Comparison of ENCODE assay signal across 1 cellular context in the genomic region with DNA sequence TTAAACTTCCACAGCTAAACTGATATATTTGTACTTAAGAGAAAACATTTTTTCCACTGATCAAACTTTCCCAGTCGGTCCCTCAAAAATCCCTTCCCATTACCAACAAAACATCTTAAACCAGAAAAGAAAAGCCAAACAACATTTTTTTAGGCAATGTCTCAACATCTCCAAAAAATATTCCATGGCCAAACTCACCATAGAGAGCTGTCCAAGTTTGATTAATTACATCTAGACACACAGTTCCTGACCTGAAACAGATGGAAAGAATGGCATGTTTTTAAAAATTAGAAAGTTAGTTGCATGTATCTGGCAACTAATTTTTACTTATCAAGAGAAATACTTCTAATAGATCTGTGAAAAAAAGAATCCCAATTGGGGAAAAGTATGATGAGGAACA.
TF ChIP-seq lines count a peak whose summit lies in the region.

No MANE protein-coding gene starts in this region.

TF ChIP-seq in WTC11, 78 proteins besides CTCF, POLR2A, EP300 and RAD21 (continued from another document):
- TF ChIP-seq, protein P1, sequence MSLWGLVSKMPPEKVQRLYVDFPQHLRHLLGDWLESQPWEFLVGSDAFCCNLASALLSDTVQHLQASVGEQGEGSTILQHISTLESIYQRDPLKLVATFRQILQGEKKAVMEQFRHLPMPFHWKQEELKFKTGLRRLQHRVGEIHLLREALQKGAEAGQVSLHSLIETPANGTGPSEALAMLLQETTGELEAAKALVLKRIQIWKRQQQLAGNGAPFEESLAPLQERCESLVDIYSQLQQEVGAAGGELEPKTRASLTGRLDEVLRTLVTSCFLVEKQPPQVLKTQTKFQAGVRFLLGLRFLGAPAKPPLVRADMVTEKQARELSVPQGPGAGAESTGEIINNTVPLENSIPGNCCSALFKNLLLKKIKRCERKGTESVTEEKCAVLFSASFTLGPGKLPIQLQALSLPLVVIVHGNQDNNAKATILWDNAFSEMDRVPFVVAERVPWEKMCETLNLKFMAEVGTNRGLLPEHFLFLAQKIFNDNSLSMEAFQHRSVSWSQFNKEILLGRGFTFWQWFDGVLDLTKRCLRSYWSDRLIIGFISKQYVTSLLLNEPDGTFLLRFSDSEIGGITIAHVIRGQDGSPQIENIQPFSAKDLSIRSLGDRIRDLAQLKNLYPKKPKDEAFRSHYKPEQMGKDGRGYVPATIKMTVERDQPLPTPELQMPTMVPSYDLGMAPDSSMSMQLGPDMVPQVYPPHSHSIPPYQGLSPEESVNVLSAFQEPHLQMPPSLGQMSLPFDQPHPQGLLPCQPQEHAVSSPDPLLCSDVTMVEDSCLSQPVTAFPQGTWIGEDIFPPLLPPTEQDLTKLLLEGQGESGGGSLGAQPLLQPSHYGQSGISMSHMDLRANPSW (CRISPR knock-in tag; conservative IDR thresholded peaks at IDR 0.05; ENCODE audit: low read depth) = no peak
- no peak for TF ChIP-seq ZNF317 (CRISPR knock-in tag; IDR thresholded peaks at IDR 0.05; ENCODE audit: borderline replicate concordance, low read depth)
- TF ChIP-seq ESRRA (CRISPR knock-in tag; IDR thresholded peaks at IDR 0.05; ENCODE audit: borderline replicate concordance) = no peak
- TF ChIP-seq, protein P2, sequence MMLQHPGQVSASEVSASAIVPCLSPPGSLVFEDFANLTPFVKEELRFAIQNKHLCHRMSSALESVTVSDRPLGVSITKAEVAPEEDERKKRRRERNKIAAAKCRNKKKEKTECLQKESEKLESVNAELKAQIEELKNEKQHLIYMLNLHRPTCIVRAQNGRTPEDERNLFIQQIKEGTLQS (CRISPR knock-in tag; conservative IDR thresholded peaks at IDR 0.05) = no peak
- no peak for TF ChIP-seq NFATC4 (CRISPR knock-in tag; IDR thresholded peaks at IDR 0.05)
- TF ChIP-seq ZNF232 (CRISPR knock-in tag; IDR thresholded peaks at IDR 0.05) = no peak
- no peak for TF ChIP-seq FOXP1 (CRISPR knock-in tag; IDR thresholded peaks at IDR 0.05; ENCODE audit: borderline replicate concordance)
- TF ChIP-seq, protein P3, sequence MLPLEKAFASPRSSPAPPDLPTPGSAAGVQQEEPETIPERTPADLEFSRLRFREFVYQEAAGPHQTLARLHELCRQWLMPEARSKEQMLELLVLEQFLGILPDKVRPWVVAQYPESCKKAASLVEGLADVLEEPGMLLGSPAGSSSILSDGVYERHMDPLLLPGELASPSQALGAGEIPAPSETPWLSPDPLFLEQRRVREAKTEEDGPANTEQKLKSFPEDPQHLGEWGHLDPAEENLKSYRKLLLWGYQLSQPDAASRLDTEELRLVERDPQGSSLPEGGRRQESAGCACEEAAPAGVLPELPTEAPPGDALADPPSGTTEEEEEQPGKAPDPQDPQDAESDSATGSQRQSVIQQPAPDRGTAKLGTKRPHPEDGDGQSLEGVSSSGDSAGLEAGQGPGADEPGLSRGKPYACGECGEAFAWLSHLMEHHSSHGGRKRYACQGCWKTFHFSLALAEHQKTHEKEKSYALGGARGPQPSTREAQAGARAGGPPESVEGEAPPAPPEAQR (CRISPR knock-in tag; IDR thresholded peaks at IDR 0.05) = no peak
- TF ChIP-seq ATF1 (CRISPR knock-in tag; IDR thresholded peaks at IDR 0.05) = no peak
- no peak for TF ChIP-seq CBFB (CRISPR knock-in tag; IDR thresholded peaks at IDR 0.05; ENCODE audit: low read depth)
- TF ChIP-seq, protein P4, sequence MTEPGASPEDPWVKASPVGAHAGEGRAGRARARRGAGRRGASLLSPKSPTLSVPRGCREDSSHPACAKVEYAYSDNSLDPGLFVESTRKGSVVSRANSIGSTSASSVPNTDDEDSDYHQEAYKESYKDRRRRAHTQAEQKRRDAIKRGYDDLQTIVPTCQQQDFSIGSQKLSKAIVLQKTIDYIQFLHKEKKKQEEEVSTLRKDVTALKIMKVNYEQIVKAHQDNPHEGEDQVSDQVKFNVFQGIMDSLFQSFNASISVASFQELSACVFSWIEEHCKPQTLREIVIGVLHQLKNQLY (CRISPR knock-in tag; IDR thresholded peaks at IDR 0.05) = no peak
- TF ChIP-seq IRF2 (CRISPR knock-in tag; IDR thresholded peaks at IDR 0.05; ENCODE audit: borderline replicate concordance, low read depth) = no peak
